9 cellular contexts compared by ENCODE assay signal in the genomic region with DNA sequence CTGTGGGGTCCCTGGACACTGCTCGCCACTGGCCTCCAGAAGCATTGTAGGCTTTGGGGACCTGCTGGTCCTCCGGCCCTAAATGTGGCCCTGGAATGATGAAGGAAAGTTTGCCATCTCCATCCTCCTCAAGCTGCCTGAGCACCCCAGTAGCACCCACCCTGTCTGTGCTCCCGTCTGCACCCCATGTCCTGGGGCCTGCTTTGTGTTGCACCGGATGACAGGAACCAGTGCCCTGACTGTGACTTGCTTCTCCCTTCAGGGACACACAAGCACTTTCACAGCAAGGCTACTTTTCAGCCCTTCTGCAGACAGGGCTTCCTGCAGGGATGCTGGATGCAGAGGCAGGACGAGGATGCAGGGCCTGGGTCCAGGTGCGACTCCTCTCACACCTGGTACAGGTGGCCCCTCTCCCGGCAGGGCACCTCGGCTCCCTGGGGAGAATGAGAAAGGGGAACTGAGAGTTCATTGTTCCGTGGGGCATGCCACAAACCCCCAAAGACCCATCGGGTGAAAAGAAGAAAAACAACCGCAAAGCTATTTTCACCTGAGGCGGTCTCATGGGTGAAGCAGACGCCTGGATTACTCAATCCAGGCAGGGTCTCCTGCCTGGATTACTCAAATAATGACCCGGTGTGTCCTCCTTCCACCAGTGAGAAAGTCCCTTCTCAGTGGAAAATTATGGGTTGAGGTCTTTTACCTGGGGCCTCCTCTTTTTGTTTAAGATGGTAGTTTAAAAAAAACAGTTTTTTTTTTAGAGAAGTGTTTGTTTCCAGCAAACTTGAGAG.
DNase-seq lines count a peak whose midpoint lies in the region; ATAC-seq and TF ChIP-seq lines count a peak whose summit lies in the region.
"Had no signal": no experiment of that assay in that cellular context is flagged by ENCODE, and none has a peak within 500 bp of the region (broad histone marks: within the 10 kb centered on the region; RNA-seq: fewer than 3 reads in every experiment).

No MANE protein-coding gene starts in this region.

- H3K9me3 ChIP-seq in DOHH2 (ENCODE audit: control insufficient read depth, insufficient read depth, low read length) (no peaks in the 10 kb centered on the region), GM23248 (ENCODE audit: low read depth) (no peaks in the 10 kb centered on the region), esophagus squamous epithelium (no peaks in the 10 kb centered on the region)

- TF ChIP-seq CTCF in DOHH2 (IDR thresholded peaks at IDR 0.05; ENCODE audit: low read depth, low read length, poor library complexity, severe bottlenecking) (no peak), esophagus squamous epithelium (IDR thresholded peaks at IDR 0.05) (no peak)

- DNase-seq in NCI-H146 treated with DMSO at 0.1 percent for 48 hours (lab: John Stamatoyannopoulos, UW; ENCODE audit: unreplicated experiment), result peak; percentile 90
- no peak for DNase-seq in left lobe of liver (ENCODE audit: low spot score)
- DNase-seq in GM23248, result no peak
- no peak for DNase-seq in islet precursor cell
- DNase-seq in esophagus squamous epithelium (lab: John Stamatoyannopoulos, UW), result no peak
- DNase-seq: activated T-cell treated with anti-CD3 and anti-CD28 coated beads, Interleukin-2, amount 50 U/mL, for 72 hours had no signal

- no peaks in the 10 kb centered on the region for H3K36me3 ChIP-seq in DOHH2 (ENCODE audit: control insufficient read depth, low read length)
- H3K36me3 ChIP-seq in GM23248 (ENCODE audit: low read depth), result no peaks in the 10 kb centered on the region
- H3K36me3 ChIP-seq in esophagus squamous epithelium, result no peaks in the 10 kb centered on the region

- H4K20me1 ChIP-seq in DOHH2 (ENCODE audit: control insufficient read depth, insufficient read depth, low read depth, low read length) (no peaks in the 10 kb centered on the region), GM23248 (ENCODE audit: insufficient read depth) (no peaks in the 10 kb centered on the region)

- in situ Hi-C loops in GM23248 (cut with MboI), result no loop called here

- H3K79me2 ChIP-seq in DOHH2 (ENCODE audit: control insufficient read depth, low read length) (no peaks in the 10 kb centered on the region), GM23248 (ENCODE audit: insufficient read depth) (no peaks in the 10 kb centered on the region)

- 63 to 71% methylated on average over 14 of the region's 14 CpGs for WGBS in GM23248 (ENCODE audit: low coverage in 1 of 2, low lambda C conversion rate in 2 of 2, missing lambda C conversion rate in 2 of 2), 2 experiments
- WGBS in esophagus squamous epithelium, 2 donors, result 66 to 72% methylated on average over 9 to 12 of the region's 14 CpGs

- no peaks in the 10 kb centered on the region for H3K27me3 ChIP-seq in DOHH2 (ENCODE audit: control insufficient read depth, low read length)
- no peaks in the 10 kb centered on the region; the same call in 1 of the 2 replicates for H3K27me3 ChIP-seq in GM23248 (replicated peaks; ENCODE audit: insufficient read depth)
- peaks cover 0 to 7% (median 0%) of the 10 kb centered on the region in 4 donors for H3K27me3 ChIP-seq in esophagus squamous epithelium

- ATAC-seq in GM19328 (IDR thresholded peaks at IDR 0.05; ENCODE audit: unreplicated experiment) (peak; percentile 82), HG02870 (IDR thresholded peaks at IDR 0.05; ENCODE audit: unreplicated experiment) (peak; percentile 68), left lobe of liver (no peak)
- ATAC-seq: activated T-cell treated with anti-CD3 and anti-CD28 coated beads, Interleukin-2, amount 50 U/mL, for 72 hours had no signal

- H3K4me1 ChIP-seq in DOHH2 (ENCODE audit: control insufficient read depth, low read length) (peaks cover 98% of the 10 kb centered on the region), GM23248 (ENCODE audit: insufficient read depth) (peaks cover 9% of the 10 kb centered on the region), esophagus squamous epithelium (peaks cover 0 to 5% (median 0%) of the 10 kb centered on the region in 3 donors)

- no peak for TF ChIP-seq POLR2A in esophagus squamous epithelium (IDR thresholded peaks at IDR 0.05)

- H3F3A ChIP-seq in DOHH2 (ENCODE audit: control insufficient read depth, insufficient read depth), result peaks cover 18% of the 10 kb centered on the region
- H3F3A ChIP-seq in GM23248 (ENCODE audit: insufficient read depth), result 0 out of 2 replicates have a peak, but pooled peaks cover 13% of the 10 kb centered on the region

- H3K9me2 ChIP-seq in DOHH2 (replicated peaks; ENCODE audit: control insufficient read depth, low read length), result no peaks in the 10 kb centered on the region
- no peaks in the 10 kb centered on the region for H3K9me2 ChIP-seq in GM23248 (ENCODE audit: insufficient read depth)

- H3K4me3 ChIP-seq in DOHH2 (ENCODE audit: low read length), result peak overlapping the region; percentile 64
- no peak overlapping the region for H3K4me3 ChIP-seq in GM23248
- H3K4me3 ChIP-seq in esophagus squamous epithelium, result no peak overlapping the region

- H3K4me2 ChIP-seq in DOHH2 (ENCODE audit: low read length) (peak overlapping the region; percentile 78), GM23248 (ENCODE audit: unreplicated experiment) (no peak overlapping the region)

- H2AFZ ChIP-seq in GM23248, result no peak overlapping the region

- H3K27ac ChIP-seq in DOHH2 (ENCODE audit: low read depth, low read length) (peak overlapping the region; percentile 91), GM23248 (no peak overlapping the region), esophagus squamous epithelium (no peak overlapping the region)

- intact Hi-C loops in esophagus squamous epithelium (cut with DNase I), result no loop called here

- no peak overlapping the region for H3K9ac ChIP-seq in GM23248
